10 cellular contexts compared by ENCODE assay signal in the genomic region with DNA sequence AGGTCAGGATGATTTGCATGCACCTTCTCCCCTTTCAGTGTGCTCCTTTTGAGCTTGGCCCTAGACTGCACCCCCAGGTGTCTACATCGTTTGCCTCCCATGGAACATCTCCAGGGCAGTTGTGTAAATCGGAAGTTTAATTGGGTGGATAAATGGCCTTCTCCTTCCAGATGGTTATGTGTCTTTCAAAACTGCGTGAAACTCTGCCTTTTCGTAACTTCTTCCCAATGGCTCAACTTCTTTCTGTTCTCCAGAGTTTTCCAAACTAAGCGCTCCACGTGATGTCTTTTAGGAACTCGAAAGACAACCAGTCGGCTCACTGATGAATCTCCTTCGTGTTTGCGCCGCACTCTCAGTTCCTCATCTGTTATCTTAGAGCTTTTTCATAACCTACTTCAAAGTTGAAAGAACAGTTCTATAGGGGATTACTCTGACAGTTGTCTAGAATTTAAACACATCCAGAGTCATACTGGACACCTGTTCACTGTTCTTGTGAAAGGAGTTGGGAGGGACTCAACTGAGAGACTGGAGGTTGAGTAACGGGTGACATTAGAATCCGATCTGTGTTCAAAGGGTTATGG. TPM values are rescaled to one million over a fixed set of nuclear protein-coding genes. Genes with fewer than 3 reads are reported as not detected.
A peak's percentile ranks its signal among the peaks of the same experiment; 100 is the strongest.
DNase-seq lines count a peak whose midpoint lies in the region; ATAC-seq and TF ChIP-seq lines count a peak whose summit lies in the region.
"Had no signal": no experiment of that assay in that cellular context is flagged by ENCODE, and none has a peak within 500 bp of the region (broad histone marks: within the 10 kb centered on the region; RNA-seq: fewer than 3 reads in every experiment).

No MANE protein-coding gene starts in this region.

- peaks cover 2% of the 10 kb centered on the region for H3K36me3 ChIP-seq in cardiac muscle cell
- H3K36me3 ChIP-seq in lower lobe of right lung, result no peaks in the 10 kb centered on the region
- H3K36me3 ChIP-seq in transverse colon, result no peaks in the 10 kb centered on the region

- H3K4me3 ChIP-seq in cardiac muscle cell (peak overlapping the region; percentile 95), lower lobe of right lung (peak overlapping the region; percentile 45), transverse colon (peak overlapping the region in 3 of 4 donors; percentile 41 to 59 (median 45))

- no peaks in the 10 kb centered on the region for H3K9me3 ChIP-seq in cardiac muscle cell (ENCODE audit: low read depth)
- H3K9me3 ChIP-seq in lower lobe of right lung, result no peaks in the 10 kb centered on the region
- H3K9me3 ChIP-seq in transverse colon, result no peaks in the 10 kb centered on the region

- no peaks in the 10 kb centered on the region for H3K36me3 Mint-ChIP-seq in activated T-helper 1 cell treated with anti-CD3 and anti-CD28 coated beads, Interleukin-12 subunit alpha, Interleukin-12 subunit beta, Interleukin-2, Interleukin-4 antibody, amounts not matched to agents 30 ng/mL and 10 ng/mL and 1 ng/mL, durations not matched to agents 14 hours and 24 hours and 36 hours (ENCODE audit: low read depth)

- TF ChIP-seq EP300 in transverse colon (IDR thresholded peaks at IDR 0.05; ENCODE audit: low read depth), result no peak

- peak overlapping the region; percentile 67 for H3K27ac Mint-ChIP-seq in activated T-helper 1 cell treated with anti-CD3 and anti-CD28 coated beads, Interleukin-12 subunit alpha, Interleukin-12 subunit beta, Interleukin-2, Interleukin-4 antibody, amounts not matched to agents 30 ng/mL and 10 ng/mL and 1 ng/mL, durations not matched to agents 14 hours and 24 hours and 36 hours
- H3K27ac Mint-ChIP-seq: CD14-positive monocyte had no signal

- TF ChIP-seq CTCF in cardiac muscle cell (IDR thresholded peaks at IDR 0.05; ENCODE audit: low read depth, low read length) (no peak), lower lobe of right lung (IDR thresholded peaks at IDR 0.05) (no peak), transverse colon (IDR thresholded peaks at IDR 0.05) (peak in 1 of 5 experiments; percentile 1)

- ATAC-seq in left cardiac atrium, result no peak
- ATAC-seq in lower lobe of right lung, result no peak

- in situ Hi-C loops in transverse colon (cut with MboI; ENCODE audit: low pct_ligation_motif_present in 1 of 4, low pct_unique_long_range_greater_than_20kb in 1 of 4, low sequenced_read_pairs in 3 of 4), result no loop called here

- H3K4me1 ChIP-seq in cardiac muscle cell (ENCODE audit: low read depth) (peaks cover 42% of the 10 kb centered on the region), lower lobe of right lung (peaks cover 4% of the 10 kb centered on the region), transverse colon (peaks cover 4 to 19% (median 9%) of the 10 kb centered on the region in 4 donors)

- no peaks in the 10 kb centered on the region for H3K9me3 Mint-ChIP-seq in activated T-helper 1 cell treated with anti-CD3 and anti-CD28 coated beads, Interleukin-12 subunit alpha, Interleukin-12 subunit beta, Interleukin-2, Interleukin-4 antibody, amounts not matched to agents 30 ng/mL and 10 ng/mL and 1 ng/mL, durations not matched to agents 14 hours and 24 hours and 36 hours

- peaks cover 38% of the 10 kb centered on the region for H3K27me3 Mint-ChIP-seq in activated T-helper 1 cell treated with anti-CD3 and anti-CD28 coated beads, Interleukin-12 subunit alpha, Interleukin-12 subunit beta, Interleukin-2, Interleukin-4 antibody, amounts not matched to agents 30 ng/mL and 10 ng/mL and 1 ng/mL, durations not matched to agents 14 hours and 24 hours and 36 hours (ENCODE audit: insufficient read depth)

- 57 to 67% methylated on average over 13 of the region's 13 CpGs for WGBS in transverse colon (ENCODE audit: low coverage in 1 of 2), 2 donors

- no peak overlapping the region for H3K27ac ChIP-seq in cardiac muscle cell
- H3K27ac ChIP-seq in lower lobe of right lung, result no peak overlapping the region
- no peak overlapping the region for H3K27ac ChIP-seq in transverse colon
- H3K27ac ChIP-seq: HL-60 had no signal

- H3K4me1 Mint-ChIP-seq in activated T-helper 1 cell treated with anti-CD3 and anti-CD28 coated beads, Interleukin-12 subunit alpha, Interleukin-12 subunit beta, Interleukin-2, Interleukin-4 antibody, amounts not matched to agents 30 ng/mL and 10 ng/mL and 1 ng/mL, durations not matched to agents 14 hours and 24 hours and 36 hours (ENCODE audit: low read depth), result peaks cover 14% of the 10 kb centered on the region

- no peak for TF ChIP-seq POLR2A in transverse colon (IDR thresholded peaks at IDR 0.05)

- DNase-seq in cardiac muscle cell (ENCODE audit: low read depth in 1 of 2, low spot score in 1 of 2), result no peak
- DNase-seq in left cardiac atrium, result no peak
- no peak for DNase-seq in activated T-helper 1 cell treated with anti-CD3 and anti-CD28 coated beads, Interleukin-12 subunit alpha, Interleukin-12 subunit beta, Interleukin-2, Interleukin-4 antibody, amounts not matched to agents 30 ng/mL and 10 ng/mL and 1 ng/mL, durations not matched to agents 14 hours and 24 hours and 36 hours (ENCODE audit: low spot score)
- DNase-seq in lower lobe of right lung, result no peak
- no peak for DNase-seq in transverse colon
- no peak for DNase-seq in foreskin melanocyte
- no peak for DNase-seq in activated T-cell treated with anti-CD3 and anti-CD28 coated beads, Interleukin-2, amount 50 U/mL, for 1 hour
- no peak for DNase-seq in DMS114 treated with DMSO at 0.1 percent for 48 hours (lab: John Stamatoyannopoulos, UW; ENCODE audit: unreplicated experiment)

- intact Hi-C loops in left cardiac atrium (cut with DNase I), result no loop called here
- intact Hi-C loops in activated T-helper 1 cell treated with anti-CD3 and anti-CD28 coated beads, Interleukin-12 subunit alpha, Interleukin-12 subunit beta, Interleukin-2, Interleukin-4 antibody, amounts not matched to agents 30 ng/mL and 10 ng/mL and 1 ng/mL, durations not matched to agents 14 hours and 24 hours and 36 hours (cut with micrococcal nuclease), result no loop called here
- intact Hi-C loops in lower lobe of right lung (cut with DNase I), result no loop called here
- intact Hi-C loops in transverse colon (cut with DNase I; ENCODE audit: low total_unique reads), result no loop called here

- H3K27me3 ChIP-seq in cardiac muscle cell, result no peaks in the 10 kb centered on the region
- peaks cover 35% of the 10 kb centered on the region for H3K27me3 ChIP-seq in lower lobe of right lung (ENCODE audit: low read depth)
- H3K27me3 ChIP-seq in transverse colon, result peaks cover 33% of the 10 kb centered on the region

- peak overlapping the region; percentile 27 for H3K4me3 Mint-ChIP-seq in activated T-helper 1 cell treated with anti-CD3 and anti-CD28 coated beads, Interleukin-12 subunit alpha, Interleukin-12 subunit beta, Interleukin-2, Interleukin-4 antibody, amounts not matched to agents 30 ng/mL and 10 ng/mL and 1 ng/mL, durations not matched to agents 14 hours and 24 hours and 36 hours

RNA-seq across cellular contexts. Expression of gene ADAMTS19, which starts 1.8 kb away (rescaled TPM):
- 69.6 and 111 TPM in 2 replicates for total RNA-seq in cardiac muscle cell
- 26.6 and 40.6 TPM in 2 replicates for polyA plus RNA-seq in cardiac muscle cell
- total RNA-seq in left cardiac atrium, result 1 to 10 TPM; 2.4 to 2.9 TPM
- total RNA-seq in activated T-helper 1 cell treated with anti-CD3 and anti-CD28 coated beads, Interleukin-12 subunit alpha, Interleukin-12 subunit beta, Interleukin-2, Interleukin-4 antibody, amounts not matched to agents 30 ng/mL and 10 ng/mL and 1 ng/mL, durations not matched to agents 14 hours and 24 hours and 36 hours, result not detected in 2 replicates
- not detected for total RNA-seq in lower lobe of right lung
- under 1 TPM in 2 of 4 donors, not detected in 2; 0.16 to 0.96 TPM for total RNA-seq in transverse colon
- polyA plus RNA-seq: CD14-positive monocyte had no signal

Comparison
In these comparisons a context has a peak if more than half of its experiments do, and no peak if none do; other contexts are left out.
1. RNA of gene ADAMTS19, which starts 1.8 kb away (total RNA-seq): 69.6 to 111 TPM in cardiac muscle cell; 2.4 to 2.9 TPM in left cardiac atrium, 0.16 to 0.96 TPM in transverse colon, not detected in lower lobe of right lung (single experiment) and not detected in activated T-helper 1 cell treated with anti-CD3 and anti-CD28 coated beads, Interleukin-12 subunit alpha, Interleukin-12 subunit beta, Interleukin-2, Interleukin-4 antibody, amounts not matched to agents 30 ng/mL and 10 ng/mL and 1 ng/mL, durations not matched to agents 14 hours and 24 hours and 36 hours; every median in the first group is over 10 times any median in the second.
2. H3K4me3 ChIP-seq: peak in every context shown above with its lines; median percentile 95 in cardiac muscle cell; 45 in lower lobe of right lung; 45 in transverse colon.